Comparison of ENCODE assay signal across 7 cellular contexts in the genomic region with DNA sequence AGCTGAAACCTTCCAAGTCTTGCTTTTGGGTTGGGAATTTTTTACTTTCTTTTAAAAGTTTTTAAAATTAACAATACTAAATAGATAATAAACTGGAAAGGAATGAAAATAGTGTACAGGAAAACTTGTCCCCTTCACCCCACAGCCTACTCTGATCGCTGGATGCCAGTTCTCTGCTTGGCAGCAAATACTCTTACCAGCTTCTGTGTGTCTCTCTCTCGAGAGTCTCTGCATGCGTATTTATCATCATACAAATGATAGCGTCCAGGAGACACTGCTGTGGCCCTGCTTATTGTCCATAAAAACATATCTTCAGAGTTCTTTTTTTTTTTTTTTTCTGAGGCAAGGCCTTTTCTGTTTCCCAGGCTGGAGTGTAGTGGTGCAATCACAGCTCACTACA.
"Had no signal": no experiment of that assay in that cellular context is flagged by ENCODE, and none has a peak within 500 bp of the region (broad histone marks: within the 10 kb centered on the region; RNA-seq: fewer than 3 reads in every experiment).

No MANE protein-coding gene starts in this region.

- H3K27ac ChIP-seq: GM23248 had no signal

- H3K4me3 ChIP-seq: GM23248, HAP-1 had no signal

- H3K9ac ChIP-seq: GM23248 had no signal

- DNase-seq: GM23248, GOT3, H7, HFFc6 had no signal

- H3K9me3 ChIP-seq: HAP-1 had no signal

- ATAC-seq: HCT116, HepG2 had no signal

- H3K36me3 ChIP-seq: HAP-1 had no signal

- H2AFZ ChIP-seq: GM23248 had no signal
